8 cellular contexts compared by ENCODE assay signal in the genomic region with DNA sequence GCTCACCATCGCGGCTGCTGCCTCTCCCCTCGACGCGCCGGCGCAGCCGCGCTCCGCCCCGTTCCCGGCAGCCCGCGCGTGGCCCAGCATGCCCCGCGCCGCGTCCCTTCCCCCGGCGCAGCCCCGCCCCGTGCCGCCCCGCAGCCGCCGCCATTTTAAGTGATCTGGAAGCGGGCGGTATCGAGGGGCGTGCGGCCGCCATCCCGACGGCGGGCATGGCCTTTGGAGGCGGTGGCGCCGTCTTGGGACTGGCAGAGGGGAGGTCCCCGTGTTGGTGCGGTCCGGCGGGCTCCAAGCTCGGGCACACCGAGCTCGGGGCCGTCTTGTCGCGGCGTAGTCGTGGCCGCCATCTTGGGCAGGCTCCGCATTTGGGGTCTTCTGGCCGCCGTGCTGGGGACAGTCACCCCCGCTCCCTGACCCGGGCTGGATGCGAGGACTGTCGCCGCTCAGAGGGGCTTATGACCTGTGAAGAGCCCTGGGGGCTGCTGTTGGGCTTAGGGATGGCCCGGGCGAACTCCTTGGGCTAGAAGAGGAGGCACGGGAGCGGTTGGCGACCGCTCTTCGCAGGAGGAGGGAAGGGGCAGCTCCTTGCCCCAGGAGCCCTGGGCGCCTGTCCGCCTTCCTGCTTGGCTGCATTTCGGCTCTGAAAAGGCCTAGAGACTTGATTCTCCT. TPM values are rescaled to one million over a fixed set of nuclear protein-coding genes. Genes with fewer than 3 reads are reported as not detected.
DNase-seq lines count a peak whose midpoint lies in the region; ATAC-seq and TF ChIP-seq lines count a peak whose summit lies in the region.

A gene (minus strand): TSS at position 50 of the 672 bp plus-strand sequence. CDS start 41 bp downstream, at position 9.

- H3K4me3 ChIP-seq in ACC112 (ENCODE audit: low read depth, low read length): peak within 1 kb of the TSS; percentile 96

- peak within 1 kb of the TSS; percentile 92 for H3K4me3 Mint-ChIP-seq in chondrocyte (ENCODE audit: unreplicated experiment)

- peaks cover 7% of the 10 kb centered on the region for H3K36me3 Mint-ChIP-seq in chondrocyte (ENCODE audit: low read depth)

- peaks cover 38% of the 10 kb centered on the region for H3K79me2 ChIP-seq in ACC112 (ENCODE audit: control insufficient read depth, insufficient read depth, low read length, unreplicated experiment)

- H3K36me3 ChIP-seq in ACC112 (ENCODE audit: insufficient read depth, low read length): peaks cover 9% of the 10 kb centered on the region; the same call in 1 of the 2 replicates

- H3K9me3 Mint-ChIP-seq in chondrocyte (ENCODE audit: low read depth): no peaks in the 10 kb centered on the region

- TF ChIP-seq POLR2A in GM18526 (IDR thresholded peaks at IDR 0.05; ENCODE audit: extremely low read depth, insufficient read length): peak; percentile 75

- H2AFZ ChIP-seq in ACC112 (ENCODE audit: low read length, unreplicated experiment): peak within 1 kb of the TSS; percentile 19

- ATAC-seq in HG03097 (IDR thresholded peaks at IDR 0.05; ENCODE audit: low FRiP score, unreplicated experiment): peak; percentile 72

- no peaks in the 10 kb centered on the region for H3K27me3 ChIP-seq in ACC112 (ENCODE audit: insufficient read depth, low read length)

- H3K27me3 Mint-ChIP-seq in chondrocyte (ENCODE audit: low read depth): no peaks in the 10 kb centered on the region

- peak within 1 kb of the TSS; percentile 90 for H3K27ac ChIP-seq in ACC112 (ENCODE audit: low read depth, low read length)

- peaks cover 24% of the 10 kb centered on the region for H3K4me1 ChIP-seq in ACC112 (ENCODE audit: control insufficient read depth, insufficient read depth, low read length, unreplicated experiment)

- H3K4me1 Mint-ChIP-seq in chondrocyte (ENCODE audit: low read depth): peaks cover 33% of the 10 kb centered on the region

- DNase-seq in NCI-H226 (peak; percentile 68), chondrocyte (ENCODE audit: low spot score) (no peak), kidney glomerular epithelial cell (lab: John Stamatoyannopoulos, UW) (peak; percentile 73)
- peak; percentile 80 to 83 for DNase-seq in activated CD4-positive, alpha-beta T cell treated with anti-CD3 and anti-CD28 coated beads for 24 hours (ENCODE audit: low read depth in 2 of 2)
- DNase-seq in stimulated activated CD4-positive, alpha-beta T cell treated with anti-CD3 and anti-CD28 coated beads, Interleukin-15, amount 100 ng/mL, for 48 hours (ENCODE audit: low read depth in 2 of 2): peak; percentile 74 to 85

- TF ChIP-seq CTCF in chondrocyte (IDR thresholded peaks at IDR 0.05): no peak

- peak within 1 kb of the TSS; percentile 95 for H3K27ac Mint-ChIP-seq in chondrocyte (ENCODE audit: unreplicated experiment)

RNA-seq across cellular contexts. Expression of the gene that starts here (rescaled TPM):
- 205 to 231 TPM (median 225 TPM) in 3 replicates for total RNA-seq in chondrocyte
